In genomic region chr20:58854638-58855471, GRCh38 we compare ENCODE assay signal across 10 cellular contexts. TPM values are rescaled to one million over a fixed set of nuclear protein-coding genes. Genes with fewer than 3 reads are reported as not detected.
A peak's percentile ranks its signal among the peaks of the same experiment; 100 is the strongest.
DNase-seq lines count a peak whose midpoint lies in the region; ATAC-seq and TF ChIP-seq lines count a peak whose summit lies in the region.
"Had no signal": no experiment of that assay in that cellular context is flagged by ENCODE, and none has a peak within 500 bp of the region (broad histone marks: within the 10 kb centered on the region; RNA-seq: fewer than 3 reads in every experiment).

No MANE protein-coding gene starts in this region.

- H3K23ac ChIP-seq in mesenchymal stem cell (ENCODE audit: low read length in 2 of 2): no peak overlapping the region

- H4K91ac ChIP-seq in mesenchymal stem cell (ENCODE audit: low read length): no peak overlapping the region

- no peak overlapping the region for H2BK120ac ChIP-seq in mesenchymal stem cell (ENCODE audit: low read depth, low read length)

- peak overlapping the region; percentile 45 for H2BK15ac ChIP-seq in mesenchymal stem cell (ENCODE audit: low read depth, poor library complexity, severe bottlenecking)

- DNase-seq in breast epithelium (ENCODE audit: low spot score in 2 of 2): no peak
- no peak for DNase-seq in MCF 10A (ENCODE audit: unreplicated experiment)
- no peak for DNase-seq in brain microvascular endothelial cell
- DNase-seq in mesenchymal stem cell: no peak
- DNase-seq in tibial artery: no peak
- DNase-seq in stimulated activated CD4-positive, alpha-beta T cell treated with anti-CD3 and anti-CD28 coated beads, Interleukin-4, amount 100 ng/mL, for 24 hours: no peak
- no peak for DNase-seq in RPMI8226
- DNase-seq: NCI-H2081 treated with DMSO at 0.1 percent for 48 hours had no signal

- WGBS in mesenchymal stem cell: 57% methylated on average over 72 of the region's 75 CpGs

- peaks cover 15% of the 10 kb centered on the region for H3K4me1 Mint-ChIP-seq in MCF 10A (ENCODE audit: insufficient read depth, unreplicated experiment)

- H3K9me3 Mint-ChIP-seq in MCF 10A (ENCODE audit: unreplicated experiment): no peaks in the 10 kb centered on the region

- H3K79me1 ChIP-seq in mesenchymal stem cell (replicated peaks; ENCODE audit: low read length, poor library complexity, severe bottlenecking): peaks cover 2% of the 10 kb centered on the region

- no peak for TF ChIP-seq CTCF in breast epithelium (IDR thresholded peaks at IDR 0.05)
- TF ChIP-seq CTCF in MCF 10A (IDR thresholded peaks at IDR 0.05; ENCODE audit: unreplicated experiment): no peak
- TF ChIP-seq CTCF in brain microvascular endothelial cell (IDR thresholded peaks at IDR 0.05; ENCODE audit: low read depth, low read length, missing control alignments): no peak
- no peak for TF ChIP-seq CTCF in tibial artery (IDR thresholded peaks at IDR 0.05)

- H3K27me3 ChIP-seq in breast epithelium (peaks cover 4 to 7% of the 10 kb centered on the region in 2 donors), brain microvascular endothelial cell (replicated peaks) (peaks cover 37% of the 10 kb centered on the region), mesenchymal stem cell (ENCODE audit: control insufficient read depth in 1 of 2, insufficient read depth in 1 of 2, low read length in 2 of 2) (peaks cover 62 to 70% of the 10 kb centered on the region in 2 experiments), tibial artery (peaks cover 0 to 77% of the 10 kb centered on the region in 2 donors)

- H3K14ac ChIP-seq in mesenchymal stem cell (ENCODE audit: low read length in 2 of 2): no peak overlapping the region

- H3K27ac Mint-ChIP-seq in MCF 10A (ENCODE audit: low read depth, unreplicated experiment): no peak overlapping the region

- TF ChIP-seq POLR2A in breast epithelium (IDR thresholded peaks at IDR 0.05): no peak

- H3K36me3 ChIP-seq in breast epithelium: no peaks in the 10 kb centered on the region
- H3K36me3 ChIP-seq in brain microvascular endothelial cell (replicated peaks): no peaks in the 10 kb centered on the region
- H3K36me3 ChIP-seq in mesenchymal stem cell (ENCODE audit: control insufficient read depth in 1 of 2, insufficient read depth in 2 of 2, low read depth in 1 of 2, low read length in 2 of 2): no peaks in the 10 kb centered on the region
- no peaks in the 10 kb centered on the region for H3K36me3 ChIP-seq in tibial artery

- BruUV-seq in MCF 10A (replicated peaks; lab: Mats Ljungman, UMichigan): no TSS peak

- H4K8ac ChIP-seq in mesenchymal stem cell (ENCODE audit: low read length): no peak overlapping the region

- no peak for ATAC-seq in HG02759 (IDR thresholded peaks at IDR 0.05; ENCODE audit: unreplicated experiment)

- peak overlapping the region; percentile 41 for H3K4me2 ChIP-seq in mesenchymal stem cell (ENCODE audit: low read length, poor library complexity, severe bottlenecking)

- peaks cover 6 to 9% of the 10 kb centered on the region in 2 donors for H3K4me1 ChIP-seq in breast epithelium
- H3K4me1 ChIP-seq in mesenchymal stem cell (ENCODE audit: control insufficient read depth, insufficient read depth, low read depth, low read length): peaks cover 36% of the 10 kb centered on the region
- H3K4me1 ChIP-seq in tibial artery: peaks cover 0 to 32% (median 21%) of the 10 kb centered on the region in 4 donors

- no peak overlapping the region for H3K27ac ChIP-seq in breast epithelium
- no peak overlapping the region for H3K27ac ChIP-seq in brain microvascular endothelial cell
- no peak overlapping the region for H3K27ac ChIP-seq in mesenchymal stem cell (ENCODE audit: low read length, poor library complexity, severe bottlenecking)
- no peak overlapping the region for H3K27ac ChIP-seq in tibial artery

- H3K9ac ChIP-seq in mesenchymal stem cell (ENCODE audit: low read length): no peak overlapping the region

- POLR2A ChIA-PET in MCF 10A (lab: Yijun Ruan, JAX): no interaction called here

- H2BK5ac ChIP-seq in mesenchymal stem cell (ENCODE audit: low read depth, low read length, poor library complexity, severe bottlenecking): no peak overlapping the region

- H3K36me3 Mint-ChIP-seq in MCF 10A (ENCODE audit: insufficient read depth, unreplicated experiment): no peaks in the 10 kb centered on the region

- no peak overlapping the region for H3K18ac ChIP-seq in mesenchymal stem cell (ENCODE audit: low read depth in 1 of 2, low read length in 2 of 2)

- no peak overlapping the region for H3K4me3 Mint-ChIP-seq in MCF 10A (ENCODE audit: unreplicated experiment)

- no peak overlapping the region for H2AK5ac ChIP-seq in mesenchymal stem cell (ENCODE audit: low read length, severe bottlenecking)

- no peak overlapping the region for H3K4ac ChIP-seq in mesenchymal stem cell (ENCODE audit: low read depth in 1 of 2, low read length in 2 of 2)

- H3K27me3 Mint-ChIP-seq in MCF 10A (ENCODE audit: insufficient read depth, unreplicated experiment): peaks cover 52% of the 10 kb centered on the region

- CTCF ChIA-PET in MCF 10A (lab: Yijun Ruan, JAX): interaction anchor here (0.6 kb wide), 1 partner anchor 75 kb away, joined by 3 read pairs; no protein-coding TSS in a partner anchor

- intact Hi-C loops in breast epithelium (cut with DNase I; ENCODE audit: low total_unique reads): no loop called here
- intact Hi-C loops in MCF 10A (cut with micrococcal nuclease): loop anchor here (5.0 kb wide), 1 partner anchor 203 kb away; the partner anchor contains the start of gene STX16
- intact Hi-C loops in tibial artery (cut with DNase I; ENCODE audit: low total_unique reads): no loop called here

- in situ Hi-C loops in brain microvascular endothelial cell (cut with HindIII; ENCODE audit: low pct_ligation_motif_present, low sequenced_read_pairs): loop anchor here (25.0 kb wide), 1 partner anchor 357 kb away; no protein-coding TSS in a partner anchor

- H3K4me3 ChIP-seq in breast epithelium (peak overlapping the region; percentile 24 to 64 (median 43)), brain microvascular endothelial cell (ENCODE audit: low read depth, low read length) (peak overlapping the region; percentile 20), mesenchymal stem cell (ENCODE audit: insufficient read depth in 1 of 2, low read depth in 1 of 2, low read length in 2 of 2) (peak overlapping the region; percentile 12 to 51), tibial artery (peak overlapping the region; percentile 15 to 28)

- H3K9me3 ChIP-seq in breast epithelium (no peaks in the 10 kb centered on the region), mesenchymal stem cell (ENCODE audit: control insufficient read depth, low read length) (no peaks in the 10 kb centered on the region), tibial artery (no peaks in the 10 kb centered on the region)

- H2AFZ ChIP-seq in mesenchymal stem cell (ENCODE audit: low read depth, low read length): no peak overlapping the region

- H2BK12ac ChIP-seq in mesenchymal stem cell (ENCODE audit: low read length in 2 of 2): no peak overlapping the region

RNA-seq across cellular contexts. Expression of gene GNAS, which starts 2.3 kb away (rescaled TPM):
- total RNA-seq in breast epithelium: 100 to 1,000 TPM; 448 to 714 (median 570) TPM
- 629 and 715 TPM in 2 replicates for total RNA-seq in MCF 10A (2022)
- 1,046 TPM for polyA plus RNA-seq in mesenchymal stem cell (2013, experiment 1 of 2)
- polyA plus RNA-seq in mesenchymal stem cell (2013, experiment 2 of 2): 1,042 TPM

RNA-seq across cellular contexts. Expression of gene GNAS-AS1, which starts 4.2 kb away (rescaled TPM):
- total RNA-seq in breast epithelium: 1 to 10 TPM in 1 of 3 donors, under 1 TPM in 2; 0.48 to 1.5 (median 0.98) TPM
- total RNA-seq in MCF 10A (2022): 1.6 and 2.2 TPM in 2 replicates
- 0.26 TPM for polyA plus RNA-seq in mesenchymal stem cell (2013, experiment 1 of 2)
- 0.26 TPM for polyA plus RNA-seq in mesenchymal stem cell (2013, experiment 2 of 2)
- total RNA-seq: lung microvascular endothelial cell had no signal
